Comparison of ENCODE assay signal across 32 cellular contexts in the genomic region with DNA sequence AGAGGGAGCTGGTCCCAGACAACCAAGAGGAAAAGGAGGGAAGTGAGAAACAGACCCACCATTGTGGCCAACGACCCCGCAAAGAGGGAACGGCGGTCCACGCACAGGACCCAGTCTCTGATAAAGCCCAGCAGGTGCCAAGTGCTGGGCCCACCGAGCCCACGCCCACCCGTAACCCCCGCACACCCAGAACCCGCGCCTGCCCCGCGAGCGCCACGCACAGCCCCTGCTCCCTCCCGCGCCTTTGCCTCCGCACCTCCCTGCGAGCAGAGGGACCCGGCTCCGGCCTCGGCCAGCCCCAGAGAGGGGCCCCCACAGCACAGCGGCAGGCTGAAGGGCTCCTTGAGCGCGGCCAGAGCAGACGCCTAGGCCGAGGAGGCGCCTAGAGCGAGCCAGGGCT.
"Had no signal": no experiment of that assay in that cellular context is flagged by ENCODE, and none has a peak within 500 bp of the region (broad histone marks: within the 10 kb centered on the region; RNA-seq: fewer than 3 reads in every experiment).

No MANE protein-coding gene starts in this region.

- H3K27me3 Mint-ChIP-seq: activated B cell treated with CpG ODN at 0.5 μM for 24 hours; activated CD8-positive, alpha-beta T cell treated with anti-CD3 and anti-CD28 coated beads for 36 hours; activated naive CD8-positive, alpha-beta T cell; activated T-helper 17 cell treated with anti-CD3 and anti-CD28 coated beads, Interleukin-2, amount 50 U/mL, for 72 hours; dendritic cell treated with granulocyte-macrophage colony-stimulating factor and Interleukin-4, amounts not matched to agents 40 ng/mL and 50 ng/mL, for 4 days; T-helper 17 cell had no signal

- DNase-seq: activated B cell treated with CpG ODN at 0.5 μM for 24 hours; activated CD4-positive, alpha-beta T cell treated with anti-CD3 and anti-CD28 coated beads for 48 hours; activated CD4-positive, alpha-beta T cell treated with anti-CD3 and anti-CD28 coated beads, Interleukin-2, amount 50 U/mL, for 1 hour; activated CD4-positive, alpha-beta T cell treated with anti-CD3 and anti-CD28 coated beads, Interleukin-2, amount 50 U/mL, for 48 hours; activated CD8-positive, alpha-beta memory T cell treated with anti-CD3 and anti-CD28 coated beads for 24 hours; activated CD8-positive, alpha-beta T cell treated with anti-CD3 and anti-CD28 coated beads for 36 hours; activated effector memory CD4-positive, alpha-beta T cell treated with Interleukin-2 at 50 U/mL for 16 hours; activated gamma-delta T cell treated with Interleukin-2 at 50 U/mL for 16 hours; activated naive CD4-positive, alpha-beta T cell treated with anti-CD3 and anti-CD28 coated beads, Interleukin-2, amount 50 U/mL, for 16 hours; activated naive CD4-positive, alpha-beta T cell treated with Interleukin-2 at 50 U/mL for 16 hours; activated T-cell treated with anti-CD3 and anti-CD28 coated beads, Interleukin-2, amount 50 U/mL, for 4 hours; amniotic stem cell; anterior cingulate cortex; brain microvascular endothelial cell; central memory CD4-positive, alpha-beta T cell; cerebellar nuclear complex; dorsolateral prefrontal cortex; effector memory CD4-positive, alpha-beta T cell; endodermal cell; foreskin fibroblast; head of caudate nucleus; T-helper 1 cell; T-helper 17 cell; T1000; WERI-Rb-1 had no signal

- H3K36me3 ChIP-seq: brain microvascular endothelial cell, WERI-Rb-1 had no signal

- ATAC-seq: activated CD4-positive, CD25-positive, alpha-beta regulatory T cell treated with anti-CD3 and anti-CD28 coated beads, Interleukin-2, amount 50 U/mL, for 24 hours; activated CD8-positive, alpha-beta T cell treated with anti-CD3 and anti-CD28 coated beads for 36 hours; activated T-cell treated with anti-CD3 and anti-CD28 coated beads, Interleukin-2, amount 50 U/mL, for 4 hours; activated T-helper 17 cell treated with anti-CD3 and anti-CD28 coated beads, Interleukin-2, amount 50 U/mL, for 72 hours; esophagus mucosa; T-helper 17 cell had no signal

- H3K27ac Mint-ChIP-seq: activated B cell treated with CpG ODN at 0.5 μM for 24 hours; activated CD8-positive, alpha-beta T cell treated with anti-CD3 and anti-CD28 coated beads for 36 hours; activated naive CD8-positive, alpha-beta T cell; activated T-helper 17 cell treated with anti-CD3 and anti-CD28 coated beads, Interleukin-2, amount 50 U/mL, for 72 hours; dendritic cell treated with granulocyte-macrophage colony-stimulating factor and Interleukin-4, amounts not matched to agents 40 ng/mL and 50 ng/mL, for 4 days; endodermal cell; T-helper 17 cell; T-helper 2 cell treated with Interferon-gamma antibody and Interleukin-4, amounts not matched to agents 5 μg/mL and 100 μg/mL, for 36 hours had no signal

- H3K36me3 Mint-ChIP-seq: activated naive CD8-positive, alpha-beta T cell had no signal

- H3K4me1 Mint-ChIP-seq: activated B cell treated with CpG ODN at 0.5 μM for 24 hours; activated T-helper 17 cell treated with anti-CD3 and anti-CD28 coated beads, Interleukin-2, amount 50 U/mL, for 72 hours; endodermal cell; T-helper 17 cell had no signal

- H3K4me3 ChIP-seq: coronary artery, dorsolateral prefrontal cortex had no signal

- H3K27me3 ChIP-seq: brain microvascular endothelial cell had no signal

- H3K27ac ChIP-seq: brain microvascular endothelial cell, coronary artery, dorsolateral prefrontal cortex, WERI-Rb-1 had no signal

- H3K4me3 Mint-ChIP-seq: activated B cell treated with CpG ODN at 0.5 μM for 24 hours; activated CD8-positive, alpha-beta T cell treated with anti-CD3 and anti-CD28 coated beads for 36 hours; activated naive CD8-positive, alpha-beta T cell; activated T-cell treated with anti-CD3 and anti-CD28 coated beads, Interleukin-2, amount 50 U/mL, for 4 hours; activated T-helper 17 cell treated with anti-CD3 and anti-CD28 coated beads, Interleukin-2, amount 50 U/mL, for 72 hours; dendritic cell treated with granulocyte-macrophage colony-stimulating factor and Interleukin-4, amounts not matched to agents 40 ng/mL and 50 ng/mL, for 4 days; endodermal cell; T-helper 17 cell; T-helper 2 cell treated with Interferon-gamma antibody and Interleukin-4, amounts not matched to agents 5 μg/mL and 100 μg/mL, for 36 hours had no signal
